ENCODE assay signal across 21 cellular contexts in genomic region chr1:13694886-13695684, GRCh38.
"Had no signal": no experiment of that assay in that cellular context is flagged by ENCODE, and none has a peak within 500 bp of the region (broad histone marks: within the 10 kb centered on the region; RNA-seq: fewer than 3 reads in every experiment).

No MANE protein-coding gene starts in this region.

- H3K4me3 Mint-ChIP-seq: immature natural killer cell; natural killer cell treated with Interleukin-12 subunit alpha and Interleukin-12 subunit beta and Interleukin-15 and Interleukin-18, amount 100 ng/mL, for 72 hours; neural crest cell; stimulated activated effector memory CD8-positive, alpha-beta T cell treated with anti-CD3 and anti-CD28 coated beads, Interleukin-12 subunit alpha, Interleukin-12 subunit beta, amount 100 ng/mL, for 72 hours had no signal

- H3K9me3 ChIP-seq: esophagus muscularis mucosa, lower lobe of right lung, tibial artery had no signal

- H3K4me3 ChIP-seq: coronary artery, esophagus muscularis mucosa, lower lobe of right lung, stomach, tibial artery, upper lobe of left lung had no signal

- H3K27ac ChIP-seq: coronary artery, esophagus muscularis mucosa, lower lobe of right lung, parathyroid adenoma, stomach, tibial artery, upper lobe of left lung had no signal

- ATAC-seq: left ventricle myocardium superior; lower lobe of right lung; natural killer cell treated with Interleukin-12 subunit alpha and Interleukin-12 subunit beta and Interleukin-15 and Interleukin-18, amount 100 ng/mL, for 72 hours; sciatic nerve; stimulated activated effector memory CD8-positive, alpha-beta T cell treated with anti-CD3 and anti-CD28 coated beads, Interleukin-12 subunit alpha, Interleukin-12 subunit beta, amount 100 ng/mL, for 72 hours had no signal

- H3K36me3 Mint-ChIP-seq: immature natural killer cell; stimulated activated effector memory CD8-positive, alpha-beta T cell treated with anti-CD3 and anti-CD28 coated beads, Interleukin-12 subunit alpha, Interleukin-12 subunit beta, amount 100 ng/mL, for 72 hours had no signal

- H3K27ac Mint-ChIP-seq: immature natural killer cell; natural killer cell treated with Interleukin-12 subunit alpha and Interleukin-12 subunit beta and Interleukin-15 and Interleukin-18, amount 100 ng/mL, for 72 hours; progenitor cell of endocrine pancreas; stimulated activated effector memory CD8-positive, alpha-beta T cell treated with anti-CD3 and anti-CD28 coated beads, Interleukin-12 subunit alpha, Interleukin-12 subunit beta, amount 100 ng/mL, for 72 hours had no signal

- H3K4me1 ChIP-seq: lower lobe of right lung, parathyroid adenoma had no signal

- H2AFZ ChIP-seq: parathyroid adenoma had no signal

- DNase-seq: dermis blood vessel endothelial cell; effector memory CD4-positive, alpha-beta T cell; hypothalamus; immature natural killer cell; left ventricle myocardium superior; lower lobe of right lung; naive B cell; stimulated activated CD4-positive, alpha-beta T cell treated with anti-CD3 and anti-CD28 coated beads, Interleukin-2, amount 100 ng/mL, for 24 hours; stimulated activated CD4-positive, alpha-beta T cell treated with anti-CD3 and anti-CD28 coated beads, Interleukin-4, amount 100 ng/mL, for 24 hours; stimulated activated naive CD4-positive, alpha-beta T cell treated with Interleukin-2 at 50 U/mL for 16 hours; stomach; tibial artery; upper lobe of left lung had no signal

- H3K27me3 ChIP-seq: upper lobe of left lung had no signal

- H3K9ac ChIP-seq: parathyroid adenoma had no signal

- H3K79me2 ChIP-seq: parathyroid adenoma had no signal

- H3K9me3 Mint-ChIP-seq: stimulated activated effector memory CD8-positive, alpha-beta T cell treated with anti-CD3 and anti-CD28 coated beads, Interleukin-12 subunit alpha, Interleukin-12 subunit beta, amount 100 ng/mL, for 72 hours had no signal

- H3K36me3 ChIP-seq: esophagus muscularis mucosa, lower lobe of right lung, stomach, tibial artery, upper lobe of left lung had no signal
